In the genomic region with DNA sequence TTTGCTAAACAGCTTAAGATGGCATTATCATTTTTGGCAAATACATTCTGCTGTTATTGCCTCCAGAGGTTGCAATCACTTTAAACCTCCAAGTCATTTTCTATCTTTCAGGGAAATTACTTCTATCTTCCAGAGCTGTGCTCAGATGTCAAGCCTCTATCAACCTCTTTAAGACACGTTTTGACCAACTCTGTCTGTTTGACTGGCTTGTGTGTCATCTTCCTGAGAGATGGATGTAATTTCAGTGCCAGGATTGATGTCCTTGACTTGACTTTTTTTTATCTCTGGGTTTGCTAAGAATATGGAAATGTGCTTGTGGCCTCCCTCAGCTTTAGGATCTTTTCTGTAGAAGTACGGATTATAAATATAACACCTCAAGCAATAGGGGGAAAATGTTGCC, we compare ENCODE assay signal across 35 cellular contexts.
"Had no signal": no experiment of that assay in that cellular context is flagged by ENCODE, and none has a peak within 500 bp of the region (broad histone marks: within the 10 kb centered on the region; RNA-seq: fewer than 3 reads in every experiment).

No MANE protein-coding gene starts in this region.

- H3K27ac ChIP-seq: KMS-11 had no signal

- H3K4me3 ChIP-seq: MG63 had no signal

- H3K36me3 ChIP-seq: MG63 had no signal

- H3K9ac ChIP-seq: KMS-11 had no signal

- H3K27me3 ChIP-seq: MG63 had no signal

- DNase-seq: Karpas-422, Kasumi-1, KBM-7, KG1, MG63, MM.1S, MV-4-11, NCI-H1048, NCI-H1092, NCI-H1092 treated with DMSO at 0.1 percent for 48 hours, NCI-H1105, NCI-H1105 treated with DMSO at 0.1 percent for 48 hours, NCI-H1417, NCI-H1417 treated with DMSO at 0.1 percent for 48 hours, NCI-H1436, NCI-H1436 treated with DMSO at 0.1 percent for 48 hours, NCI-H146, NCI-H1694, NCI-H1694 treated with DMSO at 0.1 percent for 48 hours, NCI-H187, NCI-H187 treated with DMSO at 0.1 percent for 48 hours, NCI-H1930, NCI-H2029, NCI-H2029 treated with DMSO at 0.1 percent for 48 hours, NCI-H2081, NCI-H2081 treated with DMSO at 0.1 percent for 48 hours, NCI-H2107, NCI-H2171, NCI-H2171 treated with DMSO at 0.1 percent for 48 hours, NCI-H2227 treated with DMSO at 0.1 percent for 48 hours, NCI-H226, NCI-H345, NCI-H446, NCI-H446 treated with DMSO at 0.1 percent for 48 hours had no signal

- H3K9me3 ChIP-seq: MG63 had no signal

- H3K4me2 ChIP-seq: KMS-11 had no signal
